ENCODE assay signal across 7 cellular contexts in genomic region chr11:82867495-82868082, GRCh38. TPM values are rescaled to one million over a fixed set of nuclear protein-coding genes. Genes with fewer than 3 reads are reported as not detected.
A peak's percentile ranks its signal among the peaks of the same experiment; 100 is the strongest.
DNase-seq lines count a peak whose midpoint lies in the region; ATAC-seq, FAIRE-seq and TF ChIP-seq lines count a peak whose summit lies in the region.

No MANE protein-coding gene starts in this region.

- no peak overlapping the region for H3K9ac ChIP-seq in neural cell (ENCODE audit: low read length)

- no peak overlapping the region for H2AFZ ChIP-seq in neural cell (ENCODE audit: low read depth, low read length)

- DNase-seq in M059J (ENCODE audit: low read depth) = peak; percentile 64
- DNase-seq in RCC 7860 (ENCODE audit: low spot score) = peak; percentile 42
- DNase-seq in activated T-helper 1 cell treated with Interleukin-2 at 50 U/mL for 16 hours (ENCODE audit: low read depth) = peak; percentile 36
- DNase-seq in fibroblast of mammary gland (ENCODE audit: low read depth) = peak; percentile 81
- DNase-seq in stimulated activated naive CD8-positive, alpha-beta T cell treated with anti-CD3 and anti-CD28 coated beads, Interleukin-15, amount 100 ng/mL, for 72 hours = peak; percentile 67 to 68

- H3K9me3 Mint-ChIP-seq in stimulated activated naive CD8-positive, alpha-beta T cell treated with anti-CD3 and anti-CD28 coated beads, Interleukin-15, amount 100 ng/mL, for 72 hours = no peaks in the 10 kb centered on the region

- H3K4me2 ChIP-seq in neural cell (ENCODE audit: low read length) = no peak overlapping the region

- ATAC-seq in GM18498 (IDR thresholded peaks at IDR 0.05; ENCODE audit: unreplicated experiment) = peak; percentile 49
- peak; percentile 76 for ATAC-seq in stimulated activated naive CD8-positive, alpha-beta T cell treated with anti-CD3 and anti-CD28 coated beads, Interleukin-15, amount 100 ng/mL, for 72 hours

- H3K27ac Mint-ChIP-seq in stimulated activated naive CD8-positive, alpha-beta T cell treated with anti-CD3 and anti-CD28 coated beads, Interleukin-15, amount 100 ng/mL, for 72 hours = no peak overlapping the region

- H3K4me3 Mint-ChIP-seq in stimulated activated naive CD8-positive, alpha-beta T cell treated with anti-CD3 and anti-CD28 coated beads, Interleukin-15, amount 100 ng/mL, for 72 hours = peak overlapping the region in 1 of 2 donors; percentile 41

- no peak overlapping the region for H3K27ac ChIP-seq in neural cell (ENCODE audit: low read length)

- no peaks in the 10 kb centered on the region for H3F3A ChIP-seq in neural cell (ENCODE audit: insufficient read depth, low read length, poor library complexity, severe bottlenecking)

- no peak for FAIRE-seq in RCC 7860 (lab: Jason Lieb, UNC)

- no peaks in the 10 kb centered on the region for H3K27me3 ChIP-seq in neural cell (ENCODE audit: insufficient read depth, low read depth, low read length)

- no peaks in the 10 kb centered on the region for H3K79me2 ChIP-seq in neural cell (replicated peaks; ENCODE audit: insufficient read depth, low read length)

- H4K20me1 ChIP-seq in neural cell (ENCODE audit: insufficient read depth) = no peaks in the 10 kb centered on the region

- H3K4me1 Mint-ChIP-seq in stimulated activated naive CD8-positive, alpha-beta T cell treated with anti-CD3 and anti-CD28 coated beads, Interleukin-15, amount 100 ng/mL, for 72 hours = peaks cover 26% of the 10 kb centered on the region

- TF ChIP-seq EP300 in neural cell (conservative IDR thresholded peaks at IDR 0.05; ENCODE audit: poor library complexity, severe bottlenecking) = no peak

- peak; percentile 71 for TF ChIP-seq RAD21 in neural cell (conservative IDR thresholded peaks at IDR 0.05)

- H3K9me2 ChIP-seq in neural cell (ENCODE audit: insufficient read depth, low read length) = no peaks in the 10 kb centered on the region

- no peaks in the 10 kb centered on the region for H3K27me3 Mint-ChIP-seq in stimulated activated naive CD8-positive, alpha-beta T cell treated with anti-CD3 and anti-CD28 coated beads, Interleukin-15, amount 100 ng/mL, for 72 hours

- TF ChIP-seq CTCF in fibroblast of mammary gland (conservative IDR thresholded peaks at IDR 0.05; ENCODE audit: control insufficient read depth, insufficient read depth, low read depth, low read length) = peak; percentile 61
- TF ChIP-seq CTCF in neural cell (IDR thresholded peaks at IDR 0.05; ENCODE audit: poor library complexity, severe bottlenecking) = peak; percentile 80

- no peaks in the 10 kb centered on the region for H3K9me3 ChIP-seq in neural cell (ENCODE audit: low read length)

- H3K36me3 ChIP-seq in neural cell (ENCODE audit: insufficient read depth, low read length) = no peaks in the 10 kb centered on the region

- peak overlapping the region; percentile 37 for H3K4me3 ChIP-seq in fibroblast of mammary gland (ENCODE audit: control insufficient read depth, low read depth, low read length)
- no peak overlapping the region for H3K4me3 ChIP-seq in neural cell (ENCODE audit: low read length)

TF ChIP-seq in neural cell, 6 proteins besides CTCF, POLR2A, EP300 and RAD21:
- TF ChIP-seq SMC3 (conservative IDR thresholded peaks at IDR 0.05; ENCODE audit: poor library complexity) = peak; percentile 78
- TF ChIP-seq TAF1 (IDR thresholded peaks at IDR 0.05; ENCODE audit: low read depth) = no peak

RNA-seq across cellular contexts. Expression of gene PRCP, which starts 32.6 kb away (rescaled TPM):
- 64.6 and 89.6 TPM in 2 replicates for total RNA-seq in M059J (2014; rRNA removed; shearing (Covaris generic))
- 6.1 and 13.3 TPM in 2 replicates for polyA plus RNA-seq in neural cell
- 9.4 and 9.5 TPM in 2 replicates for polyA minus RNA-seq in neural cell

RNA-seq across cellular contexts. Expression of gene DDIAS, which starts 33.9 kb away (rescaled TPM):
- 18.8 and 22.9 TPM in 2 replicates for total RNA-seq in M059J (2014; rRNA removed; shearing (Covaris generic))
- 0.26 and 2.3 TPM in 2 replicates for polyA plus RNA-seq in neural cell
- polyA minus RNA-seq in neural cell = 1.3 and 2.2 TPM in 2 replicates
